ENCODE assay signal across 24 cellular contexts in genomic region chr6:63556369-63556768, GRCh38. TPM values are rescaled to one million over a fixed set of nuclear protein-coding genes. Genes with fewer than 3 reads are reported as not detected.
DNase-seq lines count a peak whose midpoint lies in the region; ATAC-seq, FAIRE-seq and TF ChIP-seq lines count a peak whose summit lies in the region.
"Had no signal": no experiment of that assay in that cellular context is flagged by ENCODE, and none has a peak within 500 bp of the region (broad histone marks: within the 10 kb centered on the region; RNA-seq: fewer than 3 reads in every experiment).

No MANE protein-coding gene starts in this region.

- H3K27me3 ChIP-seq in mammary epithelial cell (ENCODE audit: insufficient read depth, low read length) (no peaks in the 10 kb centered on the region), keratinocyte (ENCODE audit: control insufficient read depth, extremely low read depth, insufficient read depth, low read length) (no peaks in the 10 kb centered on the region)

- H3K4me1 ChIP-seq in mammary epithelial cell (ENCODE audit: insufficient read depth, low read length) (peaks cover 14% of the 10 kb centered on the region), keratinocyte (ENCODE audit: control insufficient read depth, extremely low read depth, insufficient read depth, low read length) (peaks cover 27% of the 10 kb centered on the region)
- H3K4me1 ChIP-seq: HAP-1 had no signal

- H3K27me3 Mint-ChIP-seq in MCF 10A (ENCODE audit: insufficient read depth, unreplicated experiment) (no peaks in the 10 kb centered on the region), nephron progenitor cell (ENCODE audit: low read depth, poor library complexity) (peaks cover 12% of the 10 kb centered on the region)

- no peaks in the 10 kb centered on the region for H3K9me3 Mint-ChIP-seq in MCF 10A (ENCODE audit: unreplicated experiment)
- no peaks in the 10 kb centered on the region for H3K9me3 Mint-ChIP-seq in nephron progenitor cell
- H3K9me3 Mint-ChIP-seq: CD4-positive, alpha-beta memory T cell; HFFc6 had no signal

- intact Hi-C loops in mammary epithelial cell (cut with micrococcal nuclease) (loop anchor here (2.0 kb wide), 1 partner anchor 20 kb away; no protein-coding TSS in a partner anchor), MCF 10A (cut with micrococcal nuclease) (no loop called here)

- H3K9ac ChIP-seq in mammary epithelial cell (ENCODE audit: insufficient read depth, low read length), result no peak overlapping the region
- peak overlapping the region; percentile 56 for H3K9ac ChIP-seq in keratinocyte (ENCODE audit: control insufficient read depth, extremely low read depth, insufficient read depth, low read length)

- BruUV-seq in mammary epithelial cell (replicated peaks; lab: Mats Ljungman, UMichigan) (no TSS peak), MCF 10A (replicated peaks; lab: Mats Ljungman, UMichigan) (no TSS peak)

- TF ChIP-seq CTCF in mammary epithelial cell (conservative IDR thresholded peaks at IDR 0.05 in 1 of 2, IDR thresholded peaks at IDR 0.05 in 1 of 2; ENCODE audit: extremely low read depth in 1 of 2, insufficient read depth in 1 of 2, low read depth in 1 of 2, low read length in 2 of 2), result no peak
- no peak for TF ChIP-seq CTCF in MCF 10A (IDR thresholded peaks at IDR 0.05; ENCODE audit: unreplicated experiment)
- TF ChIP-seq CTCF in keratinocyte (optimal IDR thresholded peaks at IDR 0.05 in 1 of 3, IDR thresholded peaks at IDR 0.05 in 1 of 3, conservative IDR thresholded peaks at IDR 0.05 in 1 of 3; ENCODE audit: extremely low read depth in 1 of 3, insufficient read depth in 2 of 3, low read length in 3 of 3), result no peak
- no peak for TF ChIP-seq CTCF in nephron progenitor cell (IDR thresholded peaks at IDR 0.05)

- no peak overlapping the region for H3K27ac ChIP-seq in mammary epithelial cell (ENCODE audit: insufficient read depth, low read depth, low read length)
- peak overlapping the region; percentile 47 for H3K27ac ChIP-seq in epithelial cell of prostate
- peak overlapping the region; percentile 82 for H3K27ac ChIP-seq in keratinocyte (ENCODE audit: control insufficient read depth, insufficient read depth, low read length)
- H3K27ac ChIP-seq: 22Rv1 had no signal

- in situ Hi-C loops in mammary epithelial cell (cut with MboI; ENCODE audit: low sequenced_read_pairs in 2 of 2), result no loop called here

- H4K20me1 ChIP-seq in mammary epithelial cell (ENCODE audit: insufficient read depth, low read length) (no peaks in the 10 kb centered on the region), keratinocyte (ENCODE audit: control insufficient read depth, extremely low read depth, insufficient read depth, low read length) (no peaks in the 10 kb centered on the region)

- H3K9me3 ChIP-seq in mammary epithelial cell (replicated peaks; ENCODE audit: insufficient read depth, low read length), result no peaks in the 10 kb centered on the region
- no peaks in the 10 kb centered on the region for H3K9me3 ChIP-seq in keratinocyte (ENCODE audit: control insufficient read depth, low read depth, low read length)
- H3K9me3 ChIP-seq: HAP-1 had no signal

- H3K36me3 Mint-ChIP-seq in MCF 10A (ENCODE audit: insufficient read depth, unreplicated experiment), result no peaks in the 10 kb centered on the region
- no peaks in the 10 kb centered on the region for H3K36me3 Mint-ChIP-seq in nephron progenitor cell (ENCODE audit: low read depth)
- H3K36me3 Mint-ChIP-seq: CD4-positive, alpha-beta memory T cell had no signal

- DNase-seq in mammary epithelial cell (peak; percentile 41), MCF 10A (ENCODE audit: unreplicated experiment) (no peak), epithelial cell of prostate (ENCODE audit: low read depth, low spot score) (no peak), keratinocyte (ENCODE audit: low read depth, low spot score) (peak; percentile 66), nephron progenitor cell (no peak), Kasumi-1 (lab: John Stamatoyannopoulos, UW) (no peak)
- no peak for DNase-seq in activated CD4-positive, alpha-beta T cell treated with anti-CD3 and anti-CD28 coated beads for 4 hours
- DNase-seq: ACHN; C1 segment of cervical spinal cord; Calu3; CD4-positive, alpha-beta memory T cell; COR-L47; DMS53; DMS79 treated with DMSO at 0.1 percent for 48 hours; GF-D8; GOT3; HFFc6 had no signal

- POLR2A ChIA-PET in MCF 10A (lab: Yijun Ruan, JAX), result interaction anchor here (1.7 to 2.4 kb wide), 2 partner anchors 10 to 17 kb away, joined by 4 to 8 read pairs; no protein-coding TSS in a partner anchor

- peak overlapping the region; percentile 21 for H2AFZ ChIP-seq in mammary epithelial cell (ENCODE audit: low read depth, low read length)
- peak overlapping the region; percentile 0 for H2AFZ ChIP-seq in keratinocyte (ENCODE audit: control insufficient read depth, low read length)

- peak; percentile 85 for FAIRE-seq in keratinocyte (lab: Jason Lieb, UNC)
- FAIRE-seq: A204.1, GM12891, GM18507, H54 had no signal

- 44% methylated on average over 3 of the region's 4 CpGs for WGBS in mammary epithelial cell (ENCODE audit: low coverage, missing lambda C conversion rate)

- H3K9me1 ChIP-seq in keratinocyte (ENCODE audit: control insufficient read depth, extremely low read depth, insufficient read depth, low read length), result no peaks in the 10 kb centered on the region

- H3K4me1 Mint-ChIP-seq in MCF 10A (ENCODE audit: insufficient read depth, unreplicated experiment) (peaks cover 15% of the 10 kb centered on the region), nephron progenitor cell (no peaks in the 10 kb centered on the region)
- H3K4me1 Mint-ChIP-seq: CD4-positive, alpha-beta memory T cell had no signal

- H3K4me2 ChIP-seq in mammary epithelial cell (ENCODE audit: insufficient read depth, low read depth, low read length), result no peak overlapping the region
- H3K4me2 ChIP-seq in keratinocyte (ENCODE audit: control insufficient read depth, extremely low read depth, insufficient read depth, low read depth, low read length), result peak overlapping the region; percentile 60

- H3K4me3 Mint-ChIP-seq in MCF 10A (ENCODE audit: unreplicated experiment), result no peak overlapping the region
- H3K4me3 Mint-ChIP-seq in nephron progenitor cell, result no peak overlapping the region
- H3K4me3 Mint-ChIP-seq: CD4-positive, alpha-beta memory T cell; HFFc6 had no signal

- H3K36me3 ChIP-seq in mammary epithelial cell (ENCODE audit: insufficient read depth, low read length) (no peaks in the 10 kb centered on the region), keratinocyte (ENCODE audit: control insufficient read depth in 2 of 2, extremely low read depth in 1 of 2, insufficient read depth in 2 of 2, low read length in 2 of 2) (no peaks in the 10 kb centered on the region)
- H3K36me3 ChIP-seq: HAP-1 had no signal

- H3K27ac Mint-ChIP-seq in MCF 10A (ENCODE audit: low read depth, unreplicated experiment), result no peak overlapping the region
- H3K27ac Mint-ChIP-seq in nephron progenitor cell, result peak overlapping the region; percentile 27
- H3K27ac Mint-ChIP-seq: CD4-positive, alpha-beta memory T cell; HFFc6 had no signal

- CTCF ChIA-PET in mammary epithelial cell (lab: Charles Lee; ENCODE audit: low non-redundant PET), result no interaction called here
- CTCF ChIA-PET in MCF 10A (lab: Yijun Ruan, JAX), result interaction anchor here (0.6 to 1.7 kb wide), 3 partner anchors 9 to 627 kb away, joined by 3 to 5 read pairs (median 4); no protein-coding TSS in a partner anchor

- no peaks in the 10 kb centered on the region for H3K79me2 ChIP-seq in mammary epithelial cell (ENCODE audit: insufficient read depth, low read length)
- H3K79me2 ChIP-seq in keratinocyte (ENCODE audit: control insufficient read depth, insufficient read depth, low read length), result no peaks in the 10 kb centered on the region

- H3K4me3 ChIP-seq in mammary epithelial cell (replicated peaks in 1 of 3; ENCODE audit: insufficient read depth in 1 of 3, low read depth in 2 of 3, low read length in 3 of 3), result no peak overlapping the region
- no peak overlapping the region for H3K4me3 ChIP-seq in keratinocyte (ENCODE audit: control insufficient read depth in 2 of 3, extremely low read depth in 1 of 3, insufficient read depth in 2 of 3, low read depth in 1 of 3, low read length in 3 of 3)
- H3K4me3 ChIP-seq: HAP-1 had no signal

- ATAC-seq in HG02973 (IDR thresholded peaks at IDR 0.05; ENCODE audit: unreplicated experiment), result no peak

- dilution Hi-C loops in mammary epithelial cell (cut with HindIII; ENCODE audit: low sequenced_read_pairs) (no loop called here), keratinocyte (cut with MboI; ENCODE audit: extremely low pct_ligation_motif_present, low sequenced_read_pairs) (no loop called here)

RNA-seq across cellular contexts. Expression of gene PTP4A1, which starts 15.9 kb away (rescaled TPM):
- total RNA-seq in mammary epithelial cell, result 100 to 1,000 TPM in 1 of 2 donors, 10 to 100 TPM in 1; 90.2 to 175 TPM
- polyA plus RNA-seq in mammary epithelial cell, result 42.2 TPM
- 130 TPM for polyA minus RNA-seq in mammary epithelial cell
- 239 and 382 TPM in 2 replicates for total RNA-seq in MCF 10A (2022)
- 31.8 to 79.1 TPM (median 65.7 TPM) in 3 replicates for polyA plus RNA-seq in keratinocyte
- polyA plus RNA-seq in keratinocyte (2011; ENCODE audit: low read depth), result 62.0 TPM
- polyA plus RNA-seq in keratinocyte (2011; cell fraction: cytosol; rRNA removed), result 55.1 and 132 TPM in 2 replicates
- polyA plus RNA-seq in keratinocyte (2011; cell fraction: nucleus; rRNA removed), result 54.7 and 71.1 TPM in 2 replicates
- 75.4 and 107 TPM in 2 replicates for polyA plus RNA-seq in keratinocyte (2012; ENCODE audit: low replicate concordance)
- 4.1 to 93.0 TPM (median 37.7 TPM) in 3 replicates for polyA minus RNA-seq in keratinocyte
- polyA minus RNA-seq in keratinocyte (2011; cell fraction: cytosol; rRNA and poly(A)+ RNA removed), result 31.8 TPM
- 81.6 and 130 TPM in 2 replicates for polyA minus RNA-seq in keratinocyte (2011; cell fraction: nucleus; rRNA and poly(A)+ RNA removed)

Comparison
In these comparisons a context has a peak if more than half of its experiments do, and no peak if none do; other contexts are left out.
1. DNase-seq: peak in mammary epithelial cell (single experiment) and keratinocyte (single experiment); none in MCF 10A (single experiment), epithelial cell of prostate (single experiment), nephron progenitor cell (single experiment), Kasumi-1 (0 of 2) and activated CD4-positive, alpha-beta T cell treated with anti-CD3 and anti-CD28 coated beads for 4 hours (0 of 2).